In the genomic region with DNA sequence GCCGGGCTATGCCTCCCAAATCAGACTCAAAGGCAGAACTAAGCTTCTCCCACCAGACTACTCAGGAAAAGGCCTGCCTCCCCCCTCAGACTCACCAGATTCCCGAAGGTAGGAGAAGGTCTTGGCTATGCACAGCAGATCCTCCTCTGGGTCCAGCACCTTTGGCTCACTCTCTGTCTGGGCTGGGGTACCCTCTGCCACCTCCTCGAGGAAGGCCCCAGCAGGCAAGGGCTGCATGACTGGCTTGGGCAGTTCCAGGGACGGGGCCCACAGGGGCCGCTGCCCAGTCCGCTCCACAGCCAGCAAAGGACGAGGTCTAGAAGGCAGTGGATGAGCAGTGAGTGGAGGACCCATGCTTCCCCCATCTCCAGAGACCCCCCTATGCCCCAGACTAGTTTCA, we compare ENCODE assay signal across 10 cellular contexts. TPM values are rescaled to one million over a fixed set of nuclear protein-coding genes. Genes with fewer than 3 reads are reported as not detected.
DNase-seq lines count a peak whose midpoint lies in the region; ATAC-seq and TF ChIP-seq lines count a peak whose summit lies in the region.
"Had no signal": no experiment of that assay in that cellular context is flagged by ENCODE, and none has a peak within 500 bp of the region (broad histone marks: within the 10 kb centered on the region; RNA-seq: fewer than 3 reads in every experiment).

No MANE protein-coding gene starts in this region.

- H3K4me1 ChIP-seq in DND-41 (ENCODE audit: insufficient read depth, low read length) = peaks cover 59% of the 10 kb centered on the region
- H3K4me1 ChIP-seq in colonic mucosa = peaks cover 18% of the 10 kb centered on the region
- peaks cover 35 to 97% (median 92%) of the 10 kb centered on the region in 6 donors for H3K4me1 ChIP-seq in spleen

- H3K9me3 ChIP-seq in DND-41 (ENCODE audit: insufficient read depth, low read length, severe bottlenecking) = no peaks in the 10 kb centered on the region
- H3K9me3 ChIP-seq in colonic mucosa = no peaks in the 10 kb centered on the region
- no peaks in the 10 kb centered on the region for H3K9me3 ChIP-seq in spleen
- H3K9me3 ChIP-seq: gastroesophageal sphincter, prostate gland had no signal

- intact Hi-C loops in colonic mucosa (cut with DNase I) = no loop called here
- intact Hi-C loops in spleen (cut with DNase I; ENCODE audit: low total_unique reads) = no loop called here

- peak overlapping the region; percentile 85 for H3K4me2 ChIP-seq in DND-41 (ENCODE audit: insufficient read depth, low read length)

- H3K79me2 ChIP-seq in DND-41 (ENCODE audit: insufficient read depth, low read length) = peaks cover 96% of the 10 kb centered on the region

- 72 to 88% (median 83%) methylated on average over 3 to 7 of the region's 7 CpGs for WGBS in spleen, 5 donors

- TF ChIP-seq POLR2A in spleen (IDR thresholded peaks at IDR 0.05) = no peak

- H3K4me3 ChIP-seq in DND-41 (ENCODE audit: low read depth in 1 of 2, low read length in 2 of 2) = peak overlapping the region; percentile 82
- H3K4me3 ChIP-seq in colonic mucosa = peak overlapping the region; percentile 2
- peak overlapping the region in 5 of 8 donors; percentile 20 to 79 (median 70) for H3K4me3 ChIP-seq in spleen
- H3K4me3 ChIP-seq: prostate gland had no signal

- H4K20me1 ChIP-seq in DND-41 (ENCODE audit: insufficient read depth, low read length) = peaks cover 62% of the 10 kb centered on the region

- H3K27ac ChIP-seq in DND-41 (ENCODE audit: low read length) (peak overlapping the region; percentile 99), colonic mucosa (no peak overlapping the region), spleen (peak overlapping the region in 4 of 8 donors; percentile 1 to 93 (median 92))
- H3K27ac ChIP-seq: prostate gland had no signal

- TF ChIP-seq CTCF in DND-41 (IDR thresholded peaks at IDR 0.05; ENCODE audit: borderline replicate concordance, extremely low read depth, low read length, poor library complexity, severe bottlenecking) (no peak), colonic mucosa (IDR thresholded peaks at IDR 0.05) (no peak), spleen (IDR thresholded peaks at IDR 0.05 in 8 of 11, conservative IDR thresholded peaks at IDR 0.05 in 3 of 11) (no peak), GM20000 (IDR thresholded peaks at IDR 0.05; ENCODE audit: extremely low read depth, missing control alignments) (no peak)

- H3K9ac ChIP-seq in DND-41 (ENCODE audit: low read depth, low read length) (peak overlapping the region; percentile 91), colonic mucosa (ENCODE audit: low read depth in 2 of 2, low read length in 2 of 2) (peak overlapping the region in 1 of 2 donors; percentile 16)

- no peak overlapping the region for H2AFZ ChIP-seq in DND-41 (ENCODE audit: low read depth, low read length)

- H3K36me3 ChIP-seq in DND-41 (ENCODE audit: insufficient read depth, low read length) = peaks cover 93% of the 10 kb centered on the region
- peaks cover 14% of the 10 kb centered on the region for H3K36me3 ChIP-seq in colonic mucosa
- peaks cover 0 to 53% (median 32%) of the 10 kb centered on the region in 6 donors for H3K36me3 ChIP-seq in spleen
- H3K36me3 ChIP-seq: prostate gland had no signal

- no peak for ATAC-seq in DND-41 (ENCODE audit: insufficient read depth, low read depth)
- ATAC-seq in HG03439 (IDR thresholded peaks at IDR 0.05; ENCODE audit: unreplicated experiment) = no peak
- ATAC-seq: gastroesophageal sphincter had no signal

- H3K27me3 ChIP-seq in DND-41 (ENCODE audit: insufficient read depth, low read length, poor library complexity) (no peaks in the 10 kb centered on the region), colonic mucosa (no peaks in the 10 kb centered on the region), spleen (replicated peaks in 1 of 7) (no peaks in the 10 kb centered on the region)
- H3K27me3 ChIP-seq: gastroesophageal sphincter had no signal

- peak; percentile 40 for DNase-seq in activated CD4-positive, alpha-beta T cell treated with anti-CD3 and anti-CD28 coated beads for 48 hours
- no peak for DNase-seq in activated CD4-positive, alpha-beta T cell treated with anti-CD3 and anti-CD28 coated beads, Interleukin-2, amount 50 U/mL, for 1 hour
- DNase-seq in DND-41 (peak; percentile 53), colonic mucosa (no peak), spleen (no peak), C1 segment of cervical spinal cord (lab: John Stamatoyannopoulos, UW) (no peak), GM20000 (ENCODE audit: low spot score) (no peak)

RNA-seq across cellular contexts. Expression of a gene that starts 3.3 kb away (rescaled TPM):
- total RNA-seq in colonic mucosa (10 to 100 TPM; 17.1 to 19.6 TPM), spleen (10 to 100 TPM in 5 of 7 donors, 1 to 10 TPM in 2; 8.7 to 23.6 (median 14.0) TPM)
- polyA plus RNA-seq in spleen = 1 to 10 TPM; 2.9 to 7.4 (median 6.7) TPM

RNA-seq across cellular contexts. Expression of a gene that starts 8.7 kb away (rescaled TPM):
- 10 to 100 TPM; 27.3 to 45.1 TPM for total RNA-seq in colonic mucosa
- 10 to 100 TPM; 34.7 to 55.0 (median 44.9) TPM for total RNA-seq in spleen
- 10 to 100 TPM; 18.0 to 34.8 (median 18.9) TPM for polyA plus RNA-seq in spleen

RNA-seq across cellular contexts. Expression of a gene that starts 39.0 kb away (rescaled TPM):
- total RNA-seq in colonic mucosa (10 to 100 TPM; 23.0 to 28.5 TPM), spleen (10 to 100 TPM in 6 of 7 donors, 1 to 10 TPM in 1; 7.6 to 22.5 (median 18.9) TPM)
- 10 to 100 TPM; 25.1 to 45.2 (median 41.1) TPM for polyA plus RNA-seq in spleen

RNA-seq across cellular contexts. Expression of a gene that starts 40.7 kb away (rescaled TPM):
- 1 to 10 TPM; 2.4 to 2.9 TPM for total RNA-seq in colonic mucosa
- 10 to 100 TPM in 1 of 7 donors, 1 to 10 TPM in 6; 3.2 to 12.2 (median 5.8) TPM for total RNA-seq in spleen
- 1 to 10 TPM; 2.3 to 4.6 (median 3.5) TPM for polyA plus RNA-seq in spleen

Comparison
In these comparisons a context has a peak if more than half of its experiments do, and no peak if none do; other contexts are left out.
1. DNase-seq: peak in activated CD4-positive, alpha-beta T cell treated with anti-CD3 and anti-CD28 coated beads for 48 hours (single experiment) and DND-41 (single experiment); none in activated CD4-positive, alpha-beta T cell treated with anti-CD3 and anti-CD28 coated beads, Interleukin-2, amount 50 U/mL, for 1 hour (single experiment), colonic mucosa (single experiment), spleen (single experiment), C1 segment of cervical spinal cord (0 of 14) and GM20000 (single experiment).
2. H3K4me3 ChIP-seq: peak in every context shown above with its lines; median percentile 82 in DND-41; 70 in spleen; 2 in colonic mucosa.